In genomic region chr11:111285205-111286079, GRCh38 we compare ENCODE assay signal across 1 cellular context.
TF ChIP-seq lines count a peak whose summit lies in the region.

No MANE protein-coding gene starts in this region.

TF ChIP-seq in HepG2, 621 proteins besides CTCF, POLR2A, EP300 and RAD21 (continued from another document):
- TF ChIP-seq TFE3 (CRISPR knock-in tag; IDR thresholded peaks at IDR 0.05): no peak
- no peak for TF ChIP-seq SOX13 (IDR thresholded peaks at IDR 0.05)
- TF ChIP-seq SOX13 (CRISPR knock-in tag; conservative IDR thresholded peaks at IDR 0.05 in 1 of 2, IDR thresholded peaks at IDR 0.05 in 1 of 2): 0 out of 4 replicates have a peak, but pooled peaks of 1 of the 2 experiments have one; percentile 3
- no peak for TF ChIP-seq SOX6 (IDR thresholded peaks at IDR 0.05)
- peak; percentile 60 for TF ChIP-seq SOX6 (CRISPR knock-in tag; IDR thresholded peaks at IDR 0.05)
- TF ChIP-seq HDAC2 (CRISPR knock-in tag; IDR thresholded peaks at IDR 0.05): no peak
- TF ChIP-seq ZMYM4 (CRISPR knock-in tag; IDR thresholded peaks at IDR 0.05): peak; percentile 50; the same call in 1 of the 2 replicates
- 0 out of 2 replicates have a peak, but pooled peaks have one; percentile 63 for TF ChIP-seq KDM5B (CRISPR knock-in tag; IDR thresholded peaks at IDR 0.05; ENCODE audit: borderline replicate concordance)
- peak; percentile 98 for TF ChIP-seq ZNF687 (CRISPR knock-in tag; IDR thresholded peaks at IDR 0.05)
- no peak for TF ChIP-seq XRCC5 (optimal IDR thresholded peaks at IDR 0.05; ENCODE audit: low read length)
- 0 out of 2 replicates have a peak, but pooled peaks have one; percentile 17 for TF ChIP-seq THAP11 (CRISPR knock-in tag; IDR thresholded peaks at IDR 0.05)
- peak; percentile 65 for TF ChIP-seq HIC2 (CRISPR knock-in tag; IDR thresholded peaks at IDR 0.05; ENCODE audit: low read depth)
- peak; percentile 66 for TF ChIP-seq ZBTB38 (CRISPR knock-in tag; IDR thresholded peaks at IDR 0.05)
- no peak for TF ChIP-seq PTBP1 (IDR thresholded peaks at IDR 0.05; ENCODE audit: low read depth, low read length, poor library complexity, severe bottlenecking)
- TF ChIP-seq ZNF605 (CRISPR knock-in tag; IDR thresholded peaks at IDR 0.05): peak; percentile 46; the same call in 1 of the 2 replicates
- TF ChIP-seq ZNF292 (CRISPR knock-in tag; IDR thresholded peaks at IDR 0.05; ENCODE audit: borderline replicate concordance, low read depth): peak; percentile 82
- peak; percentile 68; the same call in 1 of the 2 replicates for TF ChIP-seq MTA1 (CRISPR knock-in tag; IDR thresholded peaks at IDR 0.05; ENCODE audit: borderline replicate concordance)
- no peak for TF ChIP-seq NCOA2 (CRISPR knock-in tag; IDR thresholded peaks at IDR 0.05)
- TF ChIP-seq THAP7 (CRISPR knock-in tag; IDR thresholded peaks at IDR 0.05): peak; percentile 44; the same call in 1 of the 2 replicates
- TF ChIP-seq SIX4 (CRISPR knock-in tag; IDR thresholded peaks at IDR 0.05): peak; percentile 71; the same call in 1 of the 2 replicates
- no peak for TF ChIP-seq CBX5 (CRISPR knock-in tag; IDR thresholded peaks at IDR 0.05; ENCODE audit: borderline replicate concordance)
- TF ChIP-seq HNRNPUL1 (IDR thresholded peaks at IDR 0.05; ENCODE audit: low read depth, low read length): no peak
- TF ChIP-seq ZNF275 (CRISPR knock-in tag; IDR thresholded peaks at IDR 0.05; ENCODE audit: borderline replicate concordance): no peak
- TF ChIP-seq ATF2 (CRISPR knock-in tag; IDR thresholded peaks at IDR 0.05): 0 out of 2 replicates have a peak, but pooled peaks have one; percentile 13
- 0 out of 2 replicates have a peak, but pooled peaks have one; percentile 33 for TF ChIP-seq POGZ (CRISPR knock-in tag; IDR thresholded peaks at IDR 0.05)
- no peak for TF ChIP-seq ZSCAN30 (CRISPR knock-in tag; IDR thresholded peaks at IDR 0.05)
- TF ChIP-seq DRAP1 (CRISPR knock-in tag; IDR thresholded peaks at IDR 0.05): peak; percentile 59; the same call in 1 of the 2 replicates
- 0 out of 2 replicates have a peak, but pooled peaks have one; percentile 14 for TF ChIP-seq GATAD2A (CRISPR knock-in tag; IDR thresholded peaks at IDR 0.05)
- TF ChIP-seq ARHGAP35 (CRISPR knock-in tag; IDR thresholded peaks at IDR 0.05; ENCODE audit: borderline replicate concordance): no peak
- 0 out of 2 replicates have a peak, but pooled peaks have one; percentile 6 for TF ChIP-seq RXRB (CRISPR knock-in tag; IDR thresholded peaks at IDR 0.05; ENCODE audit: borderline replicate concordance)
- TF ChIP-seq SNAPC5 (CRISPR knock-in tag; IDR thresholded peaks at IDR 0.05; ENCODE audit: borderline replicate concordance): no peak
- TF ChIP-seq ARID4A (CRISPR knock-in tag; IDR thresholded peaks at IDR 0.05; ENCODE audit: borderline replicate concordance): no peak; the same call in 1 of the 2 replicates
